In genomic region chr7:37698271-37698670, GRCh38 we compare ENCODE assay signal across 20 cellular contexts. TPM values are rescaled to one million over a fixed set of nuclear protein-coding genes. Genes with fewer than 3 reads are reported as not detected.
DNase-seq lines count a peak whose midpoint lies in the region; ATAC-seq and TF ChIP-seq lines count a peak whose summit lies in the region.
"Had no signal": no experiment of that assay in that cellular context is flagged by ENCODE, and none has a peak within 500 bp of the region (broad histone marks: within the 10 kb centered on the region; RNA-seq: fewer than 3 reads in every experiment).

No MANE protein-coding gene starts in this region.

- peak; percentile 10 for DNase-seq in A172 (ENCODE audit: low spot score)
- DNase-seq in NB4 (ENCODE audit: low read depth) = peak; percentile 96
- DNase-seq in endodermal cell = peak; percentile 50
- no peak for DNase-seq in NCI-H1930 (lab: John Stamatoyannopoulos, UW)
- DNase-seq in sciatic nerve (ENCODE audit: low spot score) = no peak
- DNase-seq in GM03348 (ENCODE audit: low spot score) = no peak
- DNase-seq: Calu3; CD4-positive, alpha-beta memory T cell; H9; NCI-H1092 treated with DMSO at 0.1 percent for 48 hours; NCI-H2081 treated with DMSO at 0.1 percent for 48 hours; NCI-H446 treated with DMSO at 0.1 percent for 48 hours; NCI-H69; PC-3; RPMI8226; SHP77 treated with DMSO at 0.1 percent for 48 hours had no signal

- H3K4me1 ChIP-seq in endodermal cell (ENCODE audit: control insufficient read depth, insufficient read depth, low read length) = peaks cover 8% of the 10 kb centered on the region

- H3K9me3 ChIP-seq in endodermal cell (ENCODE audit: control insufficient read depth, low read length) = peaks cover 2% of the 10 kb centered on the region

- TF ChIP-seq CTCF in NB4 (IDR thresholded peaks at IDR 0.05; ENCODE audit: low read depth, low read length) = no peak
- no peak for TF ChIP-seq CTCF in endodermal cell (conservative IDR thresholded peaks at IDR 0.05)

- peak; percentile 54 for ATAC-seq in HG02610 (IDR thresholded peaks at IDR 0.05; ENCODE audit: unreplicated experiment)
- no peak for ATAC-seq in sciatic nerve
- ATAC-seq in HG03565 (IDR thresholded peaks at IDR 0.05; ENCODE audit: unreplicated experiment) = no peak
- ATAC-seq: PC-3 had no signal

- H3K27ac Mint-ChIP-seq in endodermal cell = peak overlapping the region; percentile 38
- H3K27ac Mint-ChIP-seq: CD4-positive, alpha-beta memory T cell; H9 had no signal

- H3K36me3 ChIP-seq in endodermal cell (ENCODE audit: control insufficient read depth, insufficient read depth, low read length) = no peaks in the 10 kb centered on the region

- peaks cover under 1% of the 10 kb centered on the region for H3K9me3 Mint-ChIP-seq in endodermal cell
- H3K9me3 Mint-ChIP-seq: H9 had no signal

- H3K4me1 Mint-ChIP-seq in endodermal cell = peaks cover 39% of the 10 kb centered on the region
- H3K4me1 Mint-ChIP-seq: CD4-positive, alpha-beta memory T cell had no signal

- no peak overlapping the region for H3K4me3 Mint-ChIP-seq in endodermal cell
- H3K4me3 Mint-ChIP-seq: CD4-positive, alpha-beta memory T cell; H9 had no signal

- no peak overlapping the region for H3K27ac ChIP-seq in endodermal cell (ENCODE audit: low read depth, low read length)

- TF ChIP-seq POLR2A in NB4 (IDR thresholded peaks at IDR 0.05; ENCODE audit: extremely low read depth, insufficient read length) = no peak

- H3K36me3 Mint-ChIP-seq in endodermal cell (ENCODE audit: low read depth) = no peaks in the 10 kb centered on the region
- H3K36me3 Mint-ChIP-seq: CD4-positive, alpha-beta memory T cell had no signal

- WGBS in endodermal cell (ENCODE audit: insufficient coverage in 1 of 2, insufficient read length in 1 of 2), 2 experiments = 86 to 88% methylated on average over 4 of the region's 4 CpGs

- H3K27me3 Mint-ChIP-seq in endodermal cell (ENCODE audit: insufficient read depth) = no peaks in the 10 kb centered on the region

- intact Hi-C loops in sciatic nerve (cut with DNase I) = no loop called here

- H3K27me3 ChIP-seq in endodermal cell (ENCODE audit: control insufficient read depth, insufficient read depth, low read length, poor library complexity, severe bottlenecking) = no peaks in the 10 kb centered on the region

- no peak overlapping the region for H3K9ac ChIP-seq in endodermal cell (ENCODE audit: extremely low read depth, low read length, poor library complexity, severe bottlenecking)

- H3K4me3 ChIP-seq in NB4 (ENCODE audit: low read depth, low read length) (no peak overlapping the region), endodermal cell (ENCODE audit: low read length) (no peak overlapping the region)

RNA-seq across cellular contexts. Expression of gene GPR141, which starts 14.7 kb away (rescaled TPM):
- total RNA-seq in A172 (2014; rRNA removed; shearing (Covaris generic)) = 0.69 TPM in 1 of 2 replicates, not detected in the other
- total RNA-seq in endodermal cell (1 to 10 TPM; 1.9 to 3.9 TPM), sciatic nerve (1.8 TPM)
- not detected for polyA plus RNA-seq in endodermal cell (2013, experiment 1 of 2)
- not detected for polyA plus RNA-seq in endodermal cell (2013, experiment 2 of 2)
- total RNA-seq: Calu3; CD4-positive, alpha-beta memory T cell; PC-3; T-helper 1 cell treated with Interleukin-12 subunit alpha and Interleukin-12 subunit beta and Interleukin-4 antibody, amounts not matched to agents 30 ng/mL and 1 ng/mL, for 36 hours had no signal
- polyA plus RNA-seq: BJ; CD4-positive, alpha-beta memory T cell had no signal

Comparison
In these comparisons a context has a peak if more than half of its experiments do, and no peak if none do; other contexts are left out.
1. DNase-seq: peak in A172 (single experiment), NB4 (single experiment) and endodermal cell (single experiment); none in NCI-H1930 (0 of 2), sciatic nerve (single experiment) and GM03348 (single experiment).